Comparison of ENCODE assay signal across 22 cellular contexts in genomic region chr21:16425297-16425696, GRCh38.
DNase-seq lines count a peak whose midpoint lies in the region; ATAC-seq, FAIRE-seq and TF ChIP-seq lines count a peak whose summit lies in the region.
"Had no signal": no experiment of that assay in that cellular context is flagged by ENCODE, and none has a peak within 500 bp of the region (broad histone marks: within the 10 kb centered on the region; RNA-seq: fewer than 3 reads in every experiment).

No MANE protein-coding gene starts in this region.

- H3K27me3 ChIP-seq in bronchial epithelial cell (ENCODE audit: control insufficient read depth, insufficient read depth, low read length) = no peaks in the 10 kb centered on the region
- H3K27me3 ChIP-seq: neutrophil had no signal

- no peaks in the 10 kb centered on the region for H3K9me3 Mint-ChIP-seq in mesothelial cell of epicardium
- H3K9me3 Mint-ChIP-seq in type B pancreatic cell = no peaks in the 10 kb centered on the region
- H3K9me3 Mint-ChIP-seq: activated naive CD4-positive, alpha-beta T cell treated with anti-CD3 and anti-CD28 coated beads, Interleukin-2, amount 50 U/mL, for 24 hours; activated T-helper 17 cell treated with anti-CD3 and anti-CD28 coated beads, Interleukin-2, amount 50 U/mL, for 72 hours; WTC11 had no signal

- H3K36me3 Mint-ChIP-seq in mesothelial cell of epicardium = no peaks in the 10 kb centered on the region
- H3K36me3 Mint-ChIP-seq in type B pancreatic cell = no peaks in the 10 kb centered on the region
- H3K36me3 Mint-ChIP-seq: activated naive CD4-positive, alpha-beta T cell treated with anti-CD3 and anti-CD28 coated beads, Interleukin-2, amount 50 U/mL, for 24 hours; WTC11 had no signal

- no peaks in the 10 kb centered on the region for H3K27me3 Mint-ChIP-seq in mesothelial cell of epicardium (ENCODE audit: low read depth)
- H3K27me3 Mint-ChIP-seq in type B pancreatic cell = no peaks in the 10 kb centered on the region
- H3K27me3 Mint-ChIP-seq: activated naive CD4-positive, alpha-beta T cell treated with anti-CD3 and anti-CD28 coated beads, Interleukin-2, amount 50 U/mL, for 24 hours; activated T-helper 17 cell treated with anti-CD3 and anti-CD28 coated beads, Interleukin-2, amount 50 U/mL, for 72 hours; B cell had no signal

- peak overlapping the region; percentile 85 for H3K27ac Mint-ChIP-seq in mesothelial cell of epicardium
- H3K27ac Mint-ChIP-seq in type B pancreatic cell = no peak overlapping the region
- H3K27ac Mint-ChIP-seq: activated naive CD4-positive, alpha-beta T cell treated with anti-CD3 and anti-CD28 coated beads, Interleukin-2, amount 50 U/mL, for 24 hours; activated T-helper 17 cell treated with anti-CD3 and anti-CD28 coated beads, Interleukin-2, amount 50 U/mL, for 72 hours; B cell; WTC11 had no signal

- DNase-seq in DMS53 (lab: John Stamatoyannopoulos, UW) = peak; percentile 7
- no peak for DNase-seq in DMS53 treated with DMSO at 0.1 percent for 48 hours (lab: John Stamatoyannopoulos, UW; ENCODE audit: unreplicated experiment)
- peak; percentile 42 for DNase-seq in bronchial epithelial cell (ENCODE audit: low read depth)
- no peak for DNase-seq in mesothelial cell of epicardium (ENCODE audit: low spot score in 2 of 2, unreplicated experiment in 2 of 2)
- no peak for DNase-seq in type B pancreatic cell (ENCODE audit: extremely low spot score, unreplicated experiment)
- no peak for DNase-seq in stimulated activated naive CD4-positive, alpha-beta T cell treated with Interleukin-2 at 50 U/mL for 16 hours (lab: John Stamatoyannopoulos, UW)
- DNase-seq in effector CD4-positive, alpha-beta T cell = no peak
- DNase-seq: aorta; effector CD8-positive, alpha-beta T cell; NCI-H1105 treated with DMSO at 0.1 percent for 48 hours; NCI-H2029 treated with DMSO at 0.1 percent for 48 hours; NCI-H82; T-helper 9 cell had no signal

- H3K4me3 Mint-ChIP-seq in mesothelial cell of epicardium = no peak overlapping the region
- H3K4me3 Mint-ChIP-seq in type B pancreatic cell = peak overlapping the region; percentile 6
- H3K4me3 Mint-ChIP-seq: activated naive CD4-positive, alpha-beta T cell treated with anti-CD3 and anti-CD28 coated beads, Interleukin-2, amount 50 U/mL, for 24 hours; activated T-helper 17 cell treated with anti-CD3 and anti-CD28 coated beads, Interleukin-2, amount 50 U/mL, for 72 hours; B cell; WTC11 had no signal

- no peak overlapping the region for H3K4me3 ChIP-seq in bronchial epithelial cell (ENCODE audit: low read depth, low read length)

- ATAC-seq in GM18868 (IDR thresholded peaks at IDR 0.05; ENCODE audit: unreplicated experiment) = no peak
- ATAC-seq: activated T-helper 17 cell treated with anti-CD3 and anti-CD28 coated beads, Interleukin-2, amount 50 U/mL, for 72 hours; WTC11 had no signal

- H3K4me1 Mint-ChIP-seq in mesothelial cell of epicardium (peaks cover 58% of the 10 kb centered on the region), type B pancreatic cell (ENCODE audit: unreplicated experiment) (peaks cover 14% of the 10 kb centered on the region)
- H3K4me1 Mint-ChIP-seq: activated naive CD4-positive, alpha-beta T cell treated with anti-CD3 and anti-CD28 coated beads, Interleukin-2, amount 50 U/mL, for 24 hours; activated T-helper 17 cell treated with anti-CD3 and anti-CD28 coated beads, Interleukin-2, amount 50 U/mL, for 72 hours; B cell had no signal

- TF ChIP-seq CTCF in bronchial epithelial cell (IDR thresholded peaks at IDR 0.05; ENCODE audit: insufficient read depth, low read length, severe bottlenecking) (no peak), mesothelial cell of epicardium (IDR thresholded peaks at IDR 0.05; ENCODE audit: unreplicated experiment) (no peak), type B pancreatic cell (conservative IDR thresholded peaks at IDR 0.05) (no peak)

- FAIRE-seq in bronchial epithelial cell (lab: Jason Lieb, UNC) = no peak
- FAIRE-seq: frontal cortex, H1, keratinocyte had no signal

- no peaks in the 10 kb centered on the region for H3K36me3 ChIP-seq in bronchial epithelial cell (ENCODE audit: control insufficient read depth, insufficient read depth, low read length)
- H3K36me3 ChIP-seq: neutrophil had no signal

Comparison
In these comparisons a context has a peak if more than half of its experiments do, and no peak if none do; other contexts are left out.
1. DNase-seq: peak in DMS53 (single experiment) and bronchial epithelial cell (single experiment); none in DMS53 treated with DMSO at 0.1 percent for 48 hours (single experiment), mesothelial cell of epicardium (0 of 2), type B pancreatic cell (single experiment), stimulated activated naive CD4-positive, alpha-beta T cell treated with Interleukin-2 at 50 U/mL for 16 hours (single experiment) and effector CD4-positive, alpha-beta T cell (single experiment).